In genomic region chr6:155275808-155276480, GRCh38 we compare ENCODE assay signal across 19 cellular contexts. TPM values are rescaled to one million over a fixed set of nuclear protein-coding genes. Genes with fewer than 3 reads are reported as not detected.
DNase-seq lines count a peak whose midpoint lies in the region; ATAC-seq and TF ChIP-seq lines count a peak whose summit lies in the region.
"Had no signal": no experiment of that assay in that cellular context is flagged by ENCODE, and none has a peak within 500 bp of the region (broad histone marks: within the 10 kb centered on the region; RNA-seq: fewer than 3 reads in every experiment).

No MANE protein-coding gene starts in this region.

- H3K27me3 Mint-ChIP-seq in nephron (ENCODE audit: low read depth) = no peaks in the 10 kb centered on the region
- H3K27me3 Mint-ChIP-seq: activated CD4-positive, alpha-beta memory T cell treated with anti-CD3 and anti-CD28 coated beads, Interleukin-2, amount 10 ng/mL, durations not matched to agents 7 days and 5 days had no signal

- H3K4me1 Mint-ChIP-seq in nephron = peaks cover 21% of the 10 kb centered on the region

- no peak for TF ChIP-seq RAD21 in SK-N-SH (IDR thresholded peaks at IDR 0.05; ENCODE audit: low read length)

- no peak overlapping the region for H3K4me3 ChIP-seq in SK-N-SH (ENCODE audit: low read depth in 2 of 2, low read length in 1 of 2)
- no peak overlapping the region for H3K4me3 ChIP-seq in fibroblast of the aortic adventitia (ENCODE audit: low read depth, low read length)
- H3K4me3 ChIP-seq in thoracic aorta = no peak overlapping the region
- H3K4me3 ChIP-seq: BLaER1 treated with 17β-estradiol and CSF1 and Interleukin-3, amounts not matched to agents 10 nM and 100 nM; HAP-1 had no signal

- H3K27ac Mint-ChIP-seq in nephron = peak overlapping the region in 2 of 3 experiments; percentile 71 to 80
- H3K27ac Mint-ChIP-seq: activated CD4-positive, alpha-beta memory T cell treated with anti-CD3 and anti-CD28 coated beads, Interleukin-2, amount 10 ng/mL, durations not matched to agents 7 days and 5 days had no signal

- no peaks in the 10 kb centered on the region for H3K9me2 ChIP-seq in SK-N-SH

- no peaks in the 10 kb centered on the region for H4K20me1 ChIP-seq in SK-N-SH (ENCODE audit: insufficient read depth)
- H4K20me1 ChIP-seq: BLaER1 treated with 17β-estradiol and CSF1 and Interleukin-3, amounts not matched to agents 10 nM and 100 nM had no signal

- TF ChIP-seq EP300 in SK-N-SH (IDR thresholded peaks at IDR 0.05; ENCODE audit: borderline replicate concordance in 1 of 2, low read depth in 1 of 2, low read length in 1 of 2) = peak; percentile 16 to 90; a peak in 2 of 4 replicates

- DNase-seq in SK-N-SH (peak; percentile 57), fibroblast of the aortic adventitia (ENCODE audit: low read depth) (peak; percentile 58), thoracic aorta (ENCODE audit: low spot score) (no peak), DMS 273 (lab: John Stamatoyannopoulos, UW; ENCODE audit: unreplicated experiment) (no peak)
- no peak for DNase-seq in activated CD4-positive, alpha-beta T cell treated with anti-CD3 and anti-CD28 coated beads, Interleukin-2, amount 50 U/mL, for 4 hours
- DNase-seq: activated CD4-positive, alpha-beta memory T cell treated with anti-CD3 and anti-CD28 coated beads, Interleukin-2, amount 10 ng/mL, durations not matched to agents 7 days and 5 days; activated gamma-delta T cell; cerebellar nuclear complex; kidney; NCI-H1417; NCI-H524 treated with DMSO at 0.1 percent for 48 hours; stimulated activated CD4-positive, alpha-beta T cell treated with anti-CD3 and anti-CD28 coated beads, Interleukin-15, amount 100 ng/mL, for 24 hours; T-helper 9 cell had no signal

- no peak overlapping the region for H2AFZ ChIP-seq in SK-N-SH (ENCODE audit: low read depth)

- H3K4me3 Mint-ChIP-seq in nephron = no peak overlapping the region
- H3K4me3 Mint-ChIP-seq: activated CD4-positive, alpha-beta memory T cell treated with anti-CD3 and anti-CD28 coated beads, Interleukin-2, amount 10 ng/mL, durations not matched to agents 7 days and 5 days had no signal

- 31% methylated on average over 9 of the region's 10 CpGs for WGBS in SK-N-SH (ENCODE audit: low lambda C conversion rate)

- H3F3A ChIP-seq in SK-N-SH (replicated peaks; ENCODE audit: insufficient read depth) = peaks cover 55% of the 10 kb centered on the region

- peak overlapping the region; percentile 34 for H3K4me2 ChIP-seq in SK-N-SH
- H3K4me2 ChIP-seq: BLaER1 treated with 17β-estradiol and CSF1 and Interleukin-3, amounts not matched to agents 10 nM and 100 nM had no signal

- peaks cover 16% of the 10 kb centered on the region; the same call in 1 of the 2 replicates for H3K79me2 ChIP-seq in SK-N-SH (ENCODE audit: insufficient read depth)

- POLR2A ChIA-PET in SK-N-SH (lab: Yijun Ruan, JAX) = interaction anchor here (1.1 to 1.2 kb wide), 2 partner anchors 39 to 753 kb away, joined by 3 read pairs; no protein-coding TSS in a partner anchor

- ATAC-seq in thoracic aorta (ENCODE audit: insufficient number of reproducible peaks, low FRiP score, low read depth) (no peak), HG02840 (IDR thresholded peaks at IDR 0.05; ENCODE audit: low FRiP score, unreplicated experiment) (no peak), GM19452 (IDR thresholded peaks at IDR 0.05; ENCODE audit: unreplicated experiment) (no peak)

- TF ChIP-seq CTCF in SK-N-SH (IDR thresholded peaks at IDR 0.05) (no peak), fibroblast of the aortic adventitia (IDR thresholded peaks at IDR 0.05; ENCODE audit: insufficient read depth, low read length) (no peak), nephron (IDR thresholded peaks at IDR 0.05; ENCODE audit: unreplicated experiment in 3 of 3) (no peak), thoracic aorta (IDR thresholded peaks at IDR 0.05) (no peak)

- H3K36me3 Mint-ChIP-seq in nephron (ENCODE audit: low read depth) = peaks cover 19% of the 10 kb centered on the region

- no peaks in the 10 kb centered on the region for H3K27me3 ChIP-seq in SK-N-SH (ENCODE audit: insufficient read depth)
- H3K27me3 ChIP-seq in thoracic aorta (replicated peaks; ENCODE audit: insufficient read depth) = no peaks in the 10 kb centered on the region
- H3K27me3 ChIP-seq: BLaER1 treated with 17β-estradiol and CSF1 and Interleukin-3, amounts not matched to agents 10 nM and 100 nM had no signal

- H3K4me1 ChIP-seq in SK-N-SH (ENCODE audit: control insufficient read depth in 1 of 2, insufficient read depth in 2 of 2, low read depth in 1 of 2, low read length in 1 of 2) (peaks cover 38 to 72% of the 10 kb centered on the region in 2 experiments), thoracic aorta (ENCODE audit: control insufficient read depth in 1 of 2, low read depth in 2 of 2) (peaks cover 27 to 44% of the 10 kb centered on the region in 2 donors)

- H3K9me3 ChIP-seq in SK-N-SH = no peaks in the 10 kb centered on the region
- no peaks in the 10 kb centered on the region for H3K9me3 ChIP-seq in thoracic aorta
- H3K9me3 ChIP-seq: BLaER1 treated with 17β-estradiol and CSF1 and Interleukin-3, amounts not matched to agents 10 nM and 100 nM; HAP-1 had no signal

- 0 out of 2 replicates have a peak overlapping the region, but pooled peaks have one; percentile 23 for H3K9ac ChIP-seq in SK-N-SH
- H3K9ac ChIP-seq: BLaER1 treated with 17β-estradiol and CSF1 and Interleukin-3, amounts not matched to agents 10 nM and 100 nM had no signal

- CTCF ChIA-PET in SK-N-SH (lab: Yijun Ruan, JAX) = interaction anchor here (0.9 to 4.2 kb wide), 10 partner anchors 9 to 348 kb away, joined by 3 to 26 read pairs (median 4); partner anchors contain the start of gene TFB1M

- H3K27ac ChIP-seq in SK-N-SH (ENCODE audit: low read depth in 2 of 2, low read length in 1 of 2) = peak overlapping the region; percentile 93 to 99
- H3K27ac ChIP-seq in thoracic aorta = peak overlapping the region; percentile 15 to 19
- H3K27ac ChIP-seq: BLaER1 treated with 17β-estradiol and CSF1 and Interleukin-3, amounts not matched to agents 10 nM and 100 nM had no signal

- no peaks in the 10 kb centered on the region for H3K9me3 Mint-ChIP-seq in nephron
- H3K9me3 Mint-ChIP-seq: activated CD4-positive, alpha-beta memory T cell treated with anti-CD3 and anti-CD28 coated beads, Interleukin-2, amount 10 ng/mL, durations not matched to agents 7 days and 5 days; neural crest cell had no signal

- H3K36me3 ChIP-seq in SK-N-SH (replicated peaks in 1 of 2; ENCODE audit: control insufficient read depth in 1 of 2, insufficient read depth in 2 of 2, low read length in 1 of 2) (peaks cover 16 to 26% of the 10 kb centered on the region in 2 experiments), thoracic aorta (no peaks in the 10 kb centered on the region)

TF ChIP-seq in SK-N-SH, 30 proteins besides CTCF, POLR2A, EP300 and RAD21:
- TF ChIP-seq MAX (IDR thresholded peaks at IDR 0.05; ENCODE audit: low read depth) (no peak), FOXM1 (IDR thresholded peaks at IDR 0.05; ENCODE audit: low read depth) (no peak), JUND (IDR thresholded peaks at IDR 0.05) (0 out of 2 replicates have a peak, but pooled peaks have one; percentile 5), GATA2 (CRISPR knock-in tag; IDR thresholded peaks at IDR 0.05) (peak; percentile 81), PBX3 (IDR thresholded peaks at IDR 0.05) (peak; percentile 63), TCF12 (IDR thresholded peaks at IDR 0.05) (peak; percentile 86), NFIC (IDR thresholded peaks at IDR 0.05; ENCODE audit: borderline replicate concordance) (peak; percentile 5; the same call in 1 of the 2 replicates), MXI1 (IDR thresholded peaks at IDR 0.05; ENCODE audit: low read depth, low read length) (peak; percentile 86), FOXJ3 (CRISPR knock-in tag; IDR thresholded peaks at IDR 0.05) (peak; percentile 87), RFX5 (IDR thresholded peaks at IDR 0.05; ENCODE audit: low read length) (0 out of 2 replicates have a peak, but pooled peaks have one; percentile 15), RCOR1 (IDR thresholded peaks at IDR 0.05; ENCODE audit: low read length) (peak; percentile 77), CHD2 (IDR thresholded peaks at IDR 0.05; ENCODE audit: low read length, partially characterized antibody) (peak; percentile 59), POLR2AphosphoS5 (IDR thresholded peaks at IDR 0.05; ENCODE audit: low read depth, low read length) (no peak)

RNA-seq across cellular contexts. Expression of gene CLDN20, which starts 12.1 kb away (rescaled TPM):
- polyA plus RNA-seq in SK-N-SH (2012; rRNA removed) = 0.07 TPM in 1 of 2 replicates, not detected in the other
- 0.04 and 0.18 TPM in 2 replicates for polyA plus RNA-seq in SK-N-SH (2012; cell fraction: cytosol; rRNA removed)
- polyA plus RNA-seq in SK-N-SH (2012; cell fraction: nucleus; rRNA removed) = 0.06 and 0.39 TPM in 2 replicates
- total RNA-seq in fibroblast of the aortic adventitia (ENCODE audit: low replicate concordance) (not detected in 2 replicates), thoracic aorta (not detected)
- total RNA-seq: activated CD4-positive, alpha-beta memory T cell treated with anti-CD3 and anti-CD28 coated beads, Interleukin-2, amount 10 ng/mL, durations not matched to agents 7 days and 5 days; kidney; neural crest cell had no signal

RNA-seq across cellular contexts. Expression of gene TFB1M, which starts 38.3 kb away (rescaled TPM):
- 28.4 and 36.1 TPM in 2 replicates for polyA plus RNA-seq in SK-N-SH (2012; rRNA removed)
- polyA plus RNA-seq in SK-N-SH (2012; cell fraction: cytosol; rRNA removed) = 29.4 and 31.6 TPM in 2 replicates
- 64.7 and 89.2 TPM in 2 replicates for polyA plus RNA-seq in SK-N-SH (2012; cell fraction: nucleus; rRNA removed)
- total RNA-seq in fibroblast of the aortic adventitia (ENCODE audit: low replicate concordance) (20.0 and 22.6 TPM in 2 replicates), thoracic aorta (10 to 100 TPM in 1 of 2 donors, 1 to 10 TPM in 1; 6.6 to 11.0 TPM)

Comparison
In these comparisons a context has a peak if more than half of its experiments do, and no peak if none do; other contexts are left out.
1. DNase-seq: peak in SK-N-SH (single experiment) and fibroblast of the aortic adventitia (single experiment); none in thoracic aorta (single experiment), activated CD4-positive, alpha-beta T cell treated with anti-CD3 and anti-CD28 coated beads, Interleukin-2, amount 50 U/mL, for 4 hours (0 of 2) and DMS 273 (single experiment).